20 cellular contexts compared by ENCODE assay signal in genomic region chr9:107223381-107223780, GRCh38. TPM values are rescaled to one million over a fixed set of nuclear protein-coding genes. Genes with fewer than 3 reads are reported as not detected.
DNase-seq lines count a peak whose midpoint lies in the region; ATAC-seq, FAIRE-seq and TF ChIP-seq lines count a peak whose summit lies in the region.
"Had no signal": no experiment of that assay in that cellular context is flagged by ENCODE, and none has a peak within 500 bp of the region (broad histone marks: within the 10 kb centered on the region; RNA-seq: fewer than 3 reads in every experiment).

No MANE protein-coding gene starts in this region.

- TF ChIP-seq POLR2A in HepG2 (IDR thresholded peaks at IDR 0.05; ENCODE audit: insufficient read depth in 1 of 2, low read depth in 2 of 2, low read length in 2 of 2) = no peak
- TF ChIP-seq POLR2A in right lobe of liver (IDR thresholded peaks at IDR 0.05) = no peak

- intact Hi-C loops in HepG2 (cut with micrococcal nuclease; ENCODE audit: unreplicated experiment) = loop anchor here (2.0 kb wide), 1 partner anchor 59 kb away; the partner anchor contains the start of gene RAD23B
- intact Hi-C loops in right lobe of liver (cut with DNase I) = no loop called here

- peak overlapping the region; percentile 76 for H3K4me2 ChIP-seq in HepG2 (ENCODE audit: low read depth, low read length)
- H3K4me2 ChIP-seq in hepatocyte = peak overlapping the region; percentile 64
- H3K4me2 ChIP-seq: BLaER1 had no signal

- no peaks in the 10 kb centered on the region for H4K20me1 ChIP-seq in HepG2 (ENCODE audit: insufficient read depth, low read length)
- H4K20me1 ChIP-seq in hepatocyte (ENCODE audit: insufficient read depth, poor library complexity, severe bottlenecking) = no peaks in the 10 kb centered on the region
- H4K20me1 ChIP-seq: BLaER1 had no signal

- H3K36me3 ChIP-seq in HepG2 (replicated peaks in 1 of 2; ENCODE audit: control insufficient read depth in 1 of 2, insufficient read depth in 2 of 2, low read length in 2 of 2) (no peaks in the 10 kb centered on the region), right lobe of liver (no peaks in the 10 kb centered on the region), hepatocyte (replicated peaks; ENCODE audit: insufficient read depth, low read depth) (no peaks in the 10 kb centered on the region)
- H3K36me3 ChIP-seq: BLaER1, HAP-1 had no signal

- H3K9me3 ChIP-seq in HepG2 (ENCODE audit: low read length) (no peaks in the 10 kb centered on the region), right lobe of liver (no peaks in the 10 kb centered on the region), hepatocyte (ENCODE audit: low read depth) (no peaks in the 10 kb centered on the region)
- H3K9me3 ChIP-seq: BLaER1, Caco-2, HAP-1 had no signal

- H3K79me2 ChIP-seq in HepG2 (ENCODE audit: insufficient read depth, low read length) = no peaks in the 10 kb centered on the region
- peaks cover 7% of the 10 kb centered on the region for H3K79me2 ChIP-seq in hepatocyte

- POLR2A ChIA-PET in HepG2 (lab: Yijun Ruan, JAX) = interaction anchor here (0.9 to 1.2 kb wide), 2 partner anchors 60 kb away, joined by 3 read pairs; partner anchors contain the start of gene RAD23B

- H3K27ac ChIP-seq in HepG2 (ENCODE audit: extremely low read length, insufficient read depth, low read length) (no peak overlapping the region), right lobe of liver (no peak overlapping the region), hepatocyte (peak overlapping the region; percentile 81)
- H3K27ac ChIP-seq: BLaER1, C4-2B had no signal

- TF ChIP-seq RAD21 in HepG2 (CRISPR knock-in tag; IDR thresholded peaks at IDR 0.05) = no peak

- no peak for DNase-seq in HepG2 (ENCODE audit: low spot score)
- DNase-seq in right lobe of liver = no peak
- DNase-seq in hepatocyte (ENCODE audit: low spot score) = no peak
- DNase-seq in DMS 273 treated with DMSO at 0.1 percent for 48 hours (lab: John Stamatoyannopoulos, UW) = no peak
- DNase-seq: Caco-2; CD4-positive, CD25-positive, alpha-beta regulatory T cell; CD8-positive, alpha-beta T cell; DMS79; EL; GDM1; GOT3 had no signal

- H3K27me3 ChIP-seq in HepG2 (ENCODE audit: control insufficient read depth in 1 of 2, insufficient read depth in 2 of 2, low read length in 2 of 2) = no peaks in the 10 kb centered on the region
- no peaks in the 10 kb centered on the region for H3K27me3 ChIP-seq in right lobe of liver
- no peaks in the 10 kb centered on the region for H3K27me3 ChIP-seq in hepatocyte
- H3K27me3 ChIP-seq: BLaER1 had no signal

- FAIRE-seq in HepG2 (lab: Jason Lieb, UNC) = no peak
- FAIRE-seq: A204.1, GM12878, GM18507, H54 had no signal

- CTCF ChIA-PET in HepG2 (lab: Yijun Ruan, JAX; ENCODE audit: low intra/inter-chr PET ratio, low total read pairs) = no interaction called here

- in situ Hi-C loops in HepG2 (cut with HindIII; ENCODE audit: extremely low pct_ligation_motif_present, low pct_unique_long_range_greater_than_20kb) = no loop called here

- H2AFZ ChIP-seq in HepG2 (ENCODE audit: low read length) (no peak overlapping the region), hepatocyte (no peak overlapping the region)

- TF ChIP-seq CTCF in HepG2 (CRISPR knock-in tag; IDR thresholded peaks at IDR 0.05) (no peak), right lobe of liver (IDR thresholded peaks at IDR 0.05) (no peak), WI38 (IDR thresholded peaks at IDR 0.05; ENCODE audit: low read depth, low read length) (no peak), hepatocyte (IDR thresholded peaks at IDR 0.05; ENCODE audit: poor library complexity) (no peak)

- no peak for TF ChIP-seq EP300 in HepG2 (IDR thresholded peaks at IDR 0.05; ENCODE audit: low read depth in 2 of 2, low read length in 2 of 2)
- no peak for TF ChIP-seq EP300 in HepG2 (CRISPR knock-in tag; IDR thresholded peaks at IDR 0.05; ENCODE audit: borderline replicate concordance)

- ATAC-seq in HepG2 (no peak), right lobe of liver (no peak), HG02852 (IDR thresholded peaks at IDR 0.05; ENCODE audit: unreplicated experiment) (no peak)
- ATAC-seq: CD8-positive, alpha-beta T cell; GM12878 had no signal

- H3K9ac ChIP-seq in HepG2 (ENCODE audit: insufficient read depth, low read depth, low read length) = no peak overlapping the region
- H3K9ac ChIP-seq: BLaER1 had no signal

- H3K9me2 ChIP-seq in hepatocyte (replicated peaks; ENCODE audit: insufficient read depth) = no peaks in the 10 kb centered on the region

- H3K4me1 ChIP-seq in HepG2 (ENCODE audit: insufficient read depth, low read length) (peaks cover 37% of the 10 kb centered on the region), right lobe of liver (no peaks in the 10 kb centered on the region), hepatocyte (ENCODE audit: insufficient read depth) (peaks cover 13% of the 10 kb centered on the region)
- H3K4me1 ChIP-seq: BLaER1 had no signal

- H3K4me3 ChIP-seq in HepG2 (replicated peaks in 1 of 3; ENCODE audit: insufficient read depth in 1 of 3, low read depth in 2 of 3, low read length in 3 of 3) (peak overlapping the region in 1 of 3 experiments; percentile 22; a peak in 2 of 6 replicates), right lobe of liver (no peak overlapping the region), WI38 (ENCODE audit: low read depth, low read length) (peak overlapping the region; percentile 65), hepatocyte (no peak overlapping the region)
- H3K4me3 ChIP-seq: BLaER1, GM12878, HAP-1 had no signal

- 26% methylated on average over 2 of the region's 2 CpGs for WGBS in HepG2 (ENCODE audit: low lambda C conversion rate)
- WGBS in right lobe of liver (ENCODE audit: insufficient coverage, low coverage, low lambda C conversion rate, missing lambda C conversion rate) = 90% methylated on average over 2 of the region's 2 CpGs
- 79% methylated on average over 2 of the region's 2 CpGs for WGBS in hepatocyte (ENCODE audit: low lambda C conversion rate, missing lambda C conversion rate)

- BruUV-seq in HepG2 (replicated peaks; lab: Mats Ljungman, UMichigan) = no TSS peak

TF ChIP-seq in HepG2, 621 proteins besides CTCF, POLR2A, EP300 and RAD21:
- no peak for TF ChIP-seq CBFB (CRISPR knock-in tag; IDR thresholded peaks at IDR 0.05)
- TF ChIP-seq SAFB2 (CRISPR knock-in tag; IDR thresholded peaks at IDR 0.05; ENCODE audit: borderline replicate concordance, low read depth) = no peak
- TF ChIP-seq ZFP1 (CRISPR knock-in tag; IDR thresholded peaks at IDR 0.05) = no peak
- TF ChIP-seq ZNF784 (CRISPR knock-in tag; IDR thresholded peaks at IDR 0.05; ENCODE audit: borderline replicate concordance) = no peak
- TF ChIP-seq ATF7 (IDR thresholded peaks at IDR 0.05) = peak; percentile 56; the same call in 1 of the 2 replicates
- TF ChIP-seq ATF7 (CRISPR knock-in tag; IDR thresholded peaks at IDR 0.05) = no peak
- 0 out of 2 replicates have a peak, but pooled peaks have one; percentile 24 for TF ChIP-seq CEBPB (IDR thresholded peaks at IDR 0.05; ENCODE audit: borderline replicate concordance, low read depth, low read length)

RNA-seq across cellular contexts. Expression of gene RAD23B, which starts 59.7 kb away (rescaled TPM):
- 133 and 159 TPM in 2 replicates for total RNA-seq in HepG2 (2016; rRNA removed; fragmentation: Illumina TruSeq; extraction: Trizol)
- 59.7 and 60.0 TPM in 2 replicates for total RNA-seq in HepG2 (2016; cell fraction: cytosol; rRNA removed; fragmentation: Illumina TruSeq; extraction: Trizol; ENCODE audit: low read depth)
- 128 and 156 TPM in 2 replicates for total RNA-seq in HepG2 (2016; cell fraction: insoluble cytoplasmic fraction; rRNA removed; fragmentation: Illumina TruSeq; extraction: Trizol)
- total RNA-seq in HepG2 (2016; cell fraction: membrane; rRNA removed; fragmentation: Illumina TruSeq; extraction: Trizol) = 120 and 126 TPM in 2 replicates
- total RNA-seq in HepG2 (2016; cell fraction: nucleus; rRNA removed; fragmentation: Illumina TruSeq; extraction: Trizol) = 62.9 and 65.9 TPM in 2 replicates
- 156 and 162 TPM in 2 replicates for polyA plus RNA-seq in HepG2 (2011; rRNA removed)
- polyA plus RNA-seq in HepG2 (2011; cell fraction: cytosol; rRNA removed) = 93.8 and 114 TPM in 2 replicates
- 25.3 and 25.6 TPM in 2 replicates for polyA plus RNA-seq in HepG2 (2011; cell fraction: nucleus; rRNA removed)
- polyA plus RNA-seq in HepG2 (2012) = 90.7 and 110 TPM in 2 replicates
- 26.3 and 31.4 TPM in 2 replicates for polyA plus RNA-seq in HepG2 (2016; cell fraction: cytosol; fragmentation: Illumina TruSeq; extraction: Trizol; ENCODE audit: low read depth)
- 185 and 198 TPM in 2 replicates for polyA plus RNA-seq in HepG2 (2016; cell fraction: insoluble cytoplasmic fraction; fragmentation: Illumina TruSeq; extraction: Trizol; ENCODE audit: low read depth)
- 79.8 and 80.6 TPM in 2 replicates for polyA plus RNA-seq in HepG2 (2016; cell fraction: membrane; fragmentation: Illumina TruSeq; extraction: Trizol; ENCODE audit: low read depth)
- polyA plus RNA-seq in HepG2 (2016; cell fraction: nucleus; fragmentation: Illumina TruSeq; extraction: Trizol; ENCODE audit: insufficient read depth, low read depth) = 67.0 and 71.9 TPM in 2 replicates
- 270 and 278 TPM in 2 replicates for polyA minus RNA-seq in HepG2 (2011; rRNA and poly(A)+ RNA removed; ENCODE audit: low replicate concordance)
- 139 and 149 TPM in 2 replicates for polyA minus RNA-seq in HepG2 (2011; cell fraction: cytosol; rRNA and poly(A)+ RNA removed)
- 85.5 and 87.8 TPM in 2 replicates for polyA minus RNA-seq in HepG2 (2011; cell fraction: nucleus; rRNA and poly(A)+ RNA removed)
- total RNA-seq in right lobe of liver = 100 to 1,000 TPM in 2 of 6 experiments, 10 to 100 TPM in 4; 86.9 to 110 (median 99.1) TPM
- total RNA-seq in hepatocyte = 126 and 142 TPM in 2 replicates
- 15.9 and 19.4 TPM in 2 replicates for polyA plus RNA-seq in hepatocyte
